1 cellular context compared by ENCODE assay signal in the genomic region with DNA sequence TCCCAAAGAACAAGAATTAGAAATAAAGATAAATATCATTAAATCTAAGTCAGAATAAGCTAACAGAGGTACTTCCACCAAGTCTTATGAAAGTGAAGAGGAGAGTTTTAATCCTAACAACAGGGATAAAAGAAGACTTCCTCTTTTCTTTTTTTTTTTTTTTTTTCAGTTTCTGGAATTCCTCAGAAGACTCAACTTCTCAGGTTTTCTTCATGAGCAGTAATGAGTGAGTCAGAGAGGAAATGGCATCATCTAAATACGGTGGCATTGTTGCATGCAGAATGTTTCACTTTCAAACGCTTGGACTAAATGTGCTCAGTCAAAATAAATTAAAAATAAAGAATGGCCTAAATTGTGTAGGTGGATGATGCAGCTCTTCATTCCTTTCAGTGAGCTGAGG.
TF ChIP-seq lines count a peak whose summit lies in the region.

No MANE protein-coding gene starts in this region.

TF ChIP-seq in HCT116, 20 proteins besides CTCF, POLR2A, EP300 and RAD21:
- TF ChIP-seq, protein P1, sequence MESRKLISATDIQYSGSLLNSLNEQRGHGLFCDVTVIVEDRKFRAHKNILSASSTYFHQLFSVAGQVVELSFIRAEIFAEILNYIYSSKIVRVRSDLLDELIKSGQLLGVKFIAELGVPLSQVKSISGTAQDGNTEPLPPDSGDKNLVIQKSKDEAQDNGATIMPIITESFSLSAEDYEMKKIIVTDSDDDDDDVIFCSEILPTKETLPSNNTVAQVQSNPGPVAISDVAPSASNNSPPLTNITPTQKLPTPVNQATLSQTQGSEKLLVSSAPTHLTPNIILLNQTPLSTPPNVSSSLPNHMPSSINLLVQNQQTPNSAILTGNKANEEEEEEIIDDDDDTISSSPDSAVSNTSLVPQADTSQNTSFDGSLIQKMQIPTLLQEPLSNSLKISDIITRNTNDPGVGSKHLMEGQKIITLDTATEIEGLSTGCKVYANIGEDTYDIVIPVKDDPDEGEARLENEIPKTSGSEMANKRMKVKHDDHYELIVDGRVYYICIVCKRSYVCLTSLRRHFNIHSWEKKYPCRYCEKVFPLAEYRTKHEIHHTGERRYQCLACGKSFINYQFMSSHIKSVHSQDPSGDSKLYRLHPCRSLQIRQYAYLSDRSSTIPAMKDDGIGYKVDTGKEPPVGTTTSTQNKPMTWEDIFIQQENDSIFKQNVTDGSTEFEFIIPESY (IDR thresholded peaks at IDR 0.05; ENCODE audit: extremely low read depth, insufficient replicate concordance, low read length) = no peak
- TF ChIP-seq JUND (IDR thresholded peaks at IDR 0.05) = peak; percentile 17; the same call in 1 of the 2 replicates
